In the genomic region with DNA sequence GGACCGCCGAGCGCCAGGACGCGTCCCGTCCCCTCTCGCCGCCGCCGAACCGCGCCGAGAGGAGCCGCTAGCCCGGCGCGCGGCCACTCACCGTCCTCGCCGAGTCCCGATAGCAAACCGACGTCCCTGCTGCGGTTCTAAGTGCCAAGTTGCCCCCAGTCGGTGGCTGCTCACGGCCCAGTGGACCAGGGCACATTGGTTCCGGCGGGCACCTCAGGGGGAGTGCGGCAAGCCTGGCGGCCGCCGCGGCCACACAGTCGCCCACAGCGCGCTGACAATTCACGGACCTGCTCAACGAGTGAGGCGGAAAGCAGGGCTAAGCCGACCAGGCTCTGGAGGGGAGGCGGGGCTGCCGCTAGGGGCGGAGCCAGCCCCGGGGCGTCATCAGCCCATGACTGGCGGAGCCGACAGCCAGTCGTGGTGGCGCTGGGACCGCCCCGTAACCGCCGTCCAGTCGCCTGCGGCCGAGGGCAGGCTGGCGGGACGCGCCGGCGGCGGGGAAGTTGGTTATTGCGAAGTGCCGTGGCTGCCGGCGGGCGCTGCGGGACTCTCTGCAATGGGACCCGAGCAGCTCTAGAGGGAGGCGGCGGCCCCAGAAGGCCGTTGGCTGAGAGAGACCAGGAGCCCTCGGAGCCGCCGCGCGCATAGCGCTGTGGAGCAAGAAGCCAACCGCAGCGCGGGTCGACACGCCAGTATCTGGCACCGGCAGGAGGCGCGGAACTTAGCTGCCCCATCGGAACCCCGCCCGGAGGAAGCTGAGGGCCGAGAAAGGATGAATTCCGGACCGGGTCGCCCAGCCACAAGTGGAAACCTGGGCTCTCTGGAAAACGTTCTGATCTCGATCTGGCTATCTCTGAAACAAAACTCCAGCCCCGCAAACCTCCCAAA, we compare ENCODE assay signal across 8 cellular contexts. TPM values are rescaled to one million over a fixed set of nuclear protein-coding genes. Genes with fewer than 3 reads are reported as not detected.
DNase-seq lines count a peak whose midpoint lies in the region; ATAC-seq and TF ChIP-seq lines count a peak whose summit lies in the region.

A gene with protein sequence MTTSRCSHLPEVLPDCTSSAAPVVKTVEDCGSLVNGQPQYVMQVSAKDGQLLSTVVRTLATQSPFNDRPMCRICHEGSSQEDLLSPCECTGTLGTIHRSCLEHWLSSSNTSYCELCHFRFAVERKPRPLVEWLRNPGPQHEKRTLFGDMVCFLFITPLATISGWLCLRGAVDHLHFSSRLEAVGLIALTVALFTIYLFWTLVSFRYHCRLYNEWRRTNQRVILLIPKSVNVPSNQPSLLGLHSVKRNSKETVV (minus strand): TSS at position 300 of the 888 bp plus-strand sequence. CDS start 112,387 bp downstream, outside the sequence.

- H3K27me3 Mint-ChIP-seq in T-helper 17 cell = peaks cover 13% of the 10 kb centered on the region

- H3K27ac Mint-ChIP-seq in T-helper 17 cell = peak within 1 kb of the TSS; percentile 37

- intact Hi-C loops in psoas muscle (cut with DNase I) = loop anchor here (2.0 to 10.0 kb wide), 6 partner anchors 42 to 253 kb away; partner anchors contain the start of genes C5orf63 (in 2 of the 2) and LMNB1 (in 1 of the 2)

- whole genome bisulfite sequencing in psoas muscle, 3 donors = 0% methylated on average over 77 to 97 of the region's 97 CpGs
- WGBS in urinary bladder = under 1% methylated on average over 97 of the region's 97 CpGs

- H3K27me3 ChIP-seq in right atrium auricular region = no peaks in the 10 kb centered on the region
- H3K27me3 ChIP-seq in psoas muscle (ENCODE audit: insufficient read depth in 3 of 3, low read length in 2 of 3) = no peaks in the 10 kb centered on the region

- H3K36me3 ChIP-seq in right atrium auricular region (no peaks in the 10 kb centered on the region), psoas muscle (ENCODE audit: insufficient read depth in 1 of 2, low read depth in 1 of 2) (no peaks in the 10 kb centered on the region), urinary bladder (ENCODE audit: insufficient read depth) (no peaks in the 10 kb centered on the region)

- H3K27ac ChIP-seq in right atrium auricular region = peak within 1 kb of the TSS; percentile 94 to 97
- H3K27ac ChIP-seq in psoas muscle = peak within 1 kb of the TSS; percentile 87
- H3K27ac ChIP-seq in urinary bladder (ENCODE audit: low read depth) = peak within 1 kb of the TSS; percentile 89

- ATAC-seq in GM18498 (IDR thresholded peaks at IDR 0.05; ENCODE audit: unreplicated experiment) = peak; percentile 95
- peak; percentile 93 for ATAC-seq in HG02884 (IDR thresholded peaks at IDR 0.05; ENCODE audit: unreplicated experiment)
- peak; percentile 97 for ATAC-seq in T-helper 17 cell
- peak; percentile 96 to 99 (median 98) for ATAC-seq in psoas muscle

- TF ChIP-seq CTCF in right atrium auricular region (IDR thresholded peaks at IDR 0.05) (peak; percentile 13 to 45), psoas muscle (IDR thresholded peaks at IDR 0.05) (peak; percentile 30)

- H3K36me3 Mint-ChIP-seq in T-helper 17 cell (ENCODE audit: low read depth) = no peaks in the 10 kb centered on the region

- H3K4me1 ChIP-seq in right atrium auricular region (peaks cover 0 to 23% of the 10 kb centered on the region in 2 donors), psoas muscle (peaks cover 17% of the 10 kb centered on the region), urinary bladder (ENCODE audit: insufficient read depth) (no peaks in the 10 kb centered on the region)

- no peaks in the 10 kb centered on the region for H3K9me3 ChIP-seq in T-helper 17 cell (ENCODE audit: control insufficient read depth, low read length, poor library complexity, severe bottlenecking)
- H3K9me3 ChIP-seq in right atrium auricular region = no peaks in the 10 kb centered on the region
- H3K9me3 ChIP-seq in psoas muscle = no peaks in the 10 kb centered on the region

- H3K4me3 ChIP-seq in right atrium auricular region = peak within 1 kb of the TSS; percentile 81
- peak within 1 kb of the TSS; percentile 93 for H3K4me3 ChIP-seq in psoas muscle
- peak within 1 kb of the TSS; percentile 69 for H3K4me3 ChIP-seq in urinary bladder (ENCODE audit: low read depth, low read length)

- H3K4me1 Mint-ChIP-seq in T-helper 17 cell = peaks cover 24% of the 10 kb centered on the region

- peak; percentile 43 for DNase-seq in NCI-H146 treated with DMSO at 0.1 percent for 48 hours (lab: John Stamatoyannopoulos, UW; ENCODE audit: unreplicated experiment)
- peak; percentile 92 to 93 (median 92) for DNase-seq in T-helper 17 cell
- DNase-seq in anterior cingulate cortex (lab: John Stamatoyannopoulos, UW) = peak; percentile 29 to 96 (median 90)
- DNase-seq in right atrium auricular region (ENCODE audit: low spot score) = peak; percentile 94
- DNase-seq in psoas muscle = peak; percentile 95 to 98

- peak within 1 kb of the TSS; percentile 91 for H3K4me3 Mint-ChIP-seq in T-helper 17 cell

RNA-seq across cellular contexts. Expression of the gene that starts here (rescaled TPM):
- total RNA-seq in T-helper 17 cell (1 to 10 TPM; 6.6 to 8.4 TPM), right atrium auricular region (10 to 100 TPM; 14.5 to 19.7 TPM), psoas muscle (10 to 100 TPM in 2 of 4 donors, 1 to 10 TPM in 2; 9.2 to 16.2 (median 12.4) TPM), urinary bladder (8.6 TPM)
- polyA plus RNA-seq in psoas muscle (10 to 100 TPM in 2 of 3 donors, 1 to 10 TPM in 1; 6.0 to 22.0 (median 12.0) TPM), urinary bladder (9.2 TPM)

Comparison
In these comparisons a context has a peak if more than half of its experiments do, and no peak if none do; other contexts are left out.
1. Peak in every context shown above with its lines: DNase-seq, ATAC-seq, H3K4me3 ChIP-seq and H3K27ac ChIP-seq.
2. DNase-seq: peak in every context shown above with its lines; median percentile 96 in psoas muscle; 94 in right atrium auricular region; 92 in T-helper 17 cell; 90 in anterior cingulate cortex; 43 in NCI-H146 treated with DMSO at 0.1 percent for 48 hours.